ENCODE assay signal across 17 cellular contexts in genomic region chr7:110084177-110084807, GRCh38.
"Had no signal": no experiment of that assay in that cellular context is flagged by ENCODE, and none has a peak within 500 bp of the region (broad histone marks: within the 10 kb centered on the region; RNA-seq: fewer than 3 reads in every experiment).

No MANE protein-coding gene starts in this region.

- H3K27ac Mint-ChIP-seq: activated B cell treated with CpG ODN at 0.5 μM for 24 hours; activated CD4-positive, alpha-beta memory T cell treated with anti-CD3 and anti-CD28 coated beads for 36 hours; activated naive CD8-positive, alpha-beta T cell; memory B cell; naive thymus-derived CD4-positive, alpha-beta T cell; stimulated activated effector memory CD8-positive, alpha-beta T cell treated with anti-CD3 and anti-CD28 coated beads, Interleukin-12 subunit alpha, Interleukin-12 subunit beta, amount 100 ng/mL, for 72 hours had no signal

- DNase-seq: activated B cell treated with CpG ODN at 0.5 μM for 24 hours; activated CD4-positive, alpha-beta memory T cell treated with anti-CD3 and anti-CD28 coated beads for 36 hours; activated CD4-positive, alpha-beta T cell treated with anti-CD3 and anti-CD28 coated beads for 4 hours; activated T-cell treated with anti-CD3 and anti-CD28 coated beads for 4 hours; kidney; left lung; naive thymus-derived CD4-positive, alpha-beta T cell; ovary; stimulated activated CD4-positive, alpha-beta T cell treated with anti-CD3 and anti-CD28 coated beads, Interleukin-4, amount 100 ng/mL, for 24 hours; T-helper 1 cell; T-helper 9 cell had no signal

- H3K4me1 ChIP-seq: left lung had no signal

- H3K9me3 Mint-ChIP-seq: activated B cell treated with CpG ODN at 0.5 μM for 24 hours; activated CD4-positive, alpha-beta memory T cell treated with anti-CD3 and anti-CD28 coated beads for 36 hours; memory B cell; stimulated activated effector memory CD8-positive, alpha-beta T cell treated with anti-CD3 and anti-CD28 coated beads, Interleukin-12 subunit alpha, Interleukin-12 subunit beta, amount 100 ng/mL, for 72 hours had no signal

- H3K4me3 Mint-ChIP-seq: activated B cell treated with CpG ODN at 0.5 μM for 24 hours; activated CD4-positive, alpha-beta memory T cell treated with anti-CD3 and anti-CD28 coated beads for 36 hours; activated naive CD8-positive, alpha-beta T cell; memory B cell; naive thymus-derived CD4-positive, alpha-beta T cell; stimulated activated effector memory CD8-positive, alpha-beta T cell treated with anti-CD3 and anti-CD28 coated beads, Interleukin-12 subunit alpha, Interleukin-12 subunit beta, amount 100 ng/mL, for 72 hours had no signal

- H3K36me3 Mint-ChIP-seq: activated CD4-positive, alpha-beta memory T cell treated with anti-CD3 and anti-CD28 coated beads for 36 hours; activated naive CD8-positive, alpha-beta T cell; memory B cell; naive thymus-derived CD4-positive, alpha-beta T cell; stimulated activated effector memory CD8-positive, alpha-beta T cell treated with anti-CD3 and anti-CD28 coated beads, Interleukin-12 subunit alpha, Interleukin-12 subunit beta, amount 100 ng/mL, for 72 hours had no signal

- H3K4me1 Mint-ChIP-seq: activated B cell treated with CpG ODN at 0.5 μM for 24 hours; memory B cell; naive thymus-derived CD4-positive, alpha-beta T cell; stimulated activated effector memory CD8-positive, alpha-beta T cell treated with anti-CD3 and anti-CD28 coated beads, Interleukin-12 subunit alpha, Interleukin-12 subunit beta, amount 100 ng/mL, for 72 hours had no signal

- H3K4me3 ChIP-seq: cardiac muscle cell, left lung, ovary, smooth muscle cell had no signal

- H3K27ac ChIP-seq: cardiac muscle cell, left lung, ovary had no signal

- H3K9me3 ChIP-seq: ovary had no signal

- ATAC-seq: left lung; naive thymus-derived CD4-positive, alpha-beta T cell; sciatic nerve had no signal

- H3K27me3 Mint-ChIP-seq: activated B cell treated with CpG ODN at 0.5 μM for 24 hours; activated CD4-positive, alpha-beta memory T cell treated with anti-CD3 and anti-CD28 coated beads for 36 hours; activated naive CD8-positive, alpha-beta T cell; memory B cell had no signal

- H3K27me3 ChIP-seq: cardiac muscle cell, left lung, ovary had no signal

- H3K36me3 ChIP-seq: cardiac muscle cell, left lung, ovary had no signal
